1 cellular context compared by ENCODE assay signal in the genomic region with DNA sequence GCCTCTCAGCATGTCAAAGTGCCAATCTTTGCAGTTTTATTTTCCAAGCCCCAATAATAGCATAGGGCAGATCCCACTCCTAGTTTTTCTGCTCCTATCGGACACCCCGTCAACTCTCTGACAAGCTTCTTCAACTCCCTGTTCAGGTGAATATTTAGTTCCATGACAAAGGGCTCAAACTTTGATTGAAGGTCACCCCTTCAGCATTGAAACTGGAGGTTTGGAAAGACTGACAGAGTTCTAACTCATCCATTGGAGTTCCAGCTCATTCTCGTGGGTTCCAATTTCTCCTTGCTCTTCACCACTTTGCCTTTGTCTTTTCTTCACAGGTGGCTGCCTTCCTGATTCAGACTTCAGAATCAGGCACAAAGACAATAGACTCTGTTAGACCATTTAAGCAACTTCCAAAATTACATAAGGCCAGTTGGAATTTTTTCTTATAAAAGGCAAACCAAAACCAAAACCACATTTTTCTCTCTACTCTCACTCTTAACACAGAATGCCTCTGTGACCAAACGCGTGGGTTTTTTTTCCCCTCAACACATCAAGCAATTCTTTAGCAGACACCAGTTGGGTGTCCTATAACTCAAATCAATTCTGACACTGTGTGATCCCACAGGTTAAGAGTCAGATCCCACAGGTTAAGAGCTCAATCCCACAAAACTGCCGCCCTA.
TF ChIP-seq lines count a peak whose summit lies in the region.

No MANE protein-coding gene starts in this region.

TF ChIP-seq in H1, 55 proteins besides CTCF, POLR2A, EP300 and RAD21:
- TF ChIP-seq EGR1 (IDR thresholded peaks at IDR 0.05; ENCODE audit: borderline replicate concordance, low read depth, low read length) (no peak), RBBP5 (IDR thresholded peaks at IDR 0.05; ENCODE audit: borderline replicate concordance, low read depth, low read length) (no peak), GABPA (IDR thresholded peaks at IDR 0.05; ENCODE audit: borderline replicate concordance, insufficient read depth, low read length) (no peak), KDM4A (IDR thresholded peaks at IDR 0.05; ENCODE audit: low read depth, low read length, severe bottlenecking) (no peak), SIX5 (IDR thresholded peaks at IDR 0.05; ENCODE audit: low read depth, low read length) (no peak), BRCA1 (IDR thresholded peaks at IDR 0.05; ENCODE audit: low read depth, low read length) (no peak), MAFK (IDR thresholded peaks at IDR 0.05; ENCODE audit: low read depth, low read length) (no peak), CHD1 (IDR thresholded peaks at IDR 0.05; ENCODE audit: low read depth, low read length) (no peak), JUND (IDR thresholded peaks at IDR 0.05; ENCODE audit: low read length) (no peak), TAF1 (IDR thresholded peaks at IDR 0.05; ENCODE audit: low read depth, low read length) (no peak), SP2 (IDR thresholded peaks at IDR 0.05; ENCODE audit: low read length) (no peak), KDM5A (IDR thresholded peaks at IDR 0.05; ENCODE audit: low read length) (no peak), RFX5 (IDR thresholded peaks at IDR 0.05; ENCODE audit: borderline replicate concordance, low read depth, low read length) (no peak), JUN (IDR thresholded peaks at IDR 0.05; ENCODE audit: low read depth, low read length) (no peak), ZNF274 (IDR thresholded peaks at IDR 0.05; ENCODE audit: borderline replicate concordance, extremely low read depth, low read length) (no peak), NANOG (IDR thresholded peaks at IDR 0.05; ENCODE audit: insufficient read depth, low read depth, low read length, poor library complexity, severe bottlenecking) (no peak)
- TF ChIP-seq, protein P1, sequence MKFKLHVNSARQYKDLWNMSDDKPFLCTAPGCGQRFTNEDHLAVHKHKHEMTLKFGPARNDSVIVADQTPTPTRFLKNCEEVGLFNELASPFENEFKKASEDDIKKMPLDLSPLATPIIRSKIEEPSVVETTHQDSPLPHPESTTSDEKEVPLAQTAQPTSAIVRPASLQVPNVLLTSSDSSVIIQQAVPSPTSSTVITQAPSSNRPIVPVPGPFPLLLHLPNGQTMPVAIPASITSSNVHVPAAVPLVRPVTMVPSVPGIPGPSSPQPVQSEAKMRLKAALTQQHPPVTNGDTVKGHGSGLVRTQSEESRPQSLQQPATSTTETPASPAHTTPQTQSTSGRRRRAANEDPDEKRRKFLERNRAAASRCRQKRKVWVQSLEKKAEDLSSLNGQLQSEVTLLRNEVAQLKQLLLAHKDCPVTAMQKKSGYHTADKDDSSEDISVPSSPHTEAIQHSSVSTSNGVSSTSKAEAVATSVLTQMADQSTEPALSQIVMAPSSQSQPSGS (IDR thresholded peaks at IDR 0.05; ENCODE audit: low read length), result no peak
- TF ChIP-seq, protein P2, sequence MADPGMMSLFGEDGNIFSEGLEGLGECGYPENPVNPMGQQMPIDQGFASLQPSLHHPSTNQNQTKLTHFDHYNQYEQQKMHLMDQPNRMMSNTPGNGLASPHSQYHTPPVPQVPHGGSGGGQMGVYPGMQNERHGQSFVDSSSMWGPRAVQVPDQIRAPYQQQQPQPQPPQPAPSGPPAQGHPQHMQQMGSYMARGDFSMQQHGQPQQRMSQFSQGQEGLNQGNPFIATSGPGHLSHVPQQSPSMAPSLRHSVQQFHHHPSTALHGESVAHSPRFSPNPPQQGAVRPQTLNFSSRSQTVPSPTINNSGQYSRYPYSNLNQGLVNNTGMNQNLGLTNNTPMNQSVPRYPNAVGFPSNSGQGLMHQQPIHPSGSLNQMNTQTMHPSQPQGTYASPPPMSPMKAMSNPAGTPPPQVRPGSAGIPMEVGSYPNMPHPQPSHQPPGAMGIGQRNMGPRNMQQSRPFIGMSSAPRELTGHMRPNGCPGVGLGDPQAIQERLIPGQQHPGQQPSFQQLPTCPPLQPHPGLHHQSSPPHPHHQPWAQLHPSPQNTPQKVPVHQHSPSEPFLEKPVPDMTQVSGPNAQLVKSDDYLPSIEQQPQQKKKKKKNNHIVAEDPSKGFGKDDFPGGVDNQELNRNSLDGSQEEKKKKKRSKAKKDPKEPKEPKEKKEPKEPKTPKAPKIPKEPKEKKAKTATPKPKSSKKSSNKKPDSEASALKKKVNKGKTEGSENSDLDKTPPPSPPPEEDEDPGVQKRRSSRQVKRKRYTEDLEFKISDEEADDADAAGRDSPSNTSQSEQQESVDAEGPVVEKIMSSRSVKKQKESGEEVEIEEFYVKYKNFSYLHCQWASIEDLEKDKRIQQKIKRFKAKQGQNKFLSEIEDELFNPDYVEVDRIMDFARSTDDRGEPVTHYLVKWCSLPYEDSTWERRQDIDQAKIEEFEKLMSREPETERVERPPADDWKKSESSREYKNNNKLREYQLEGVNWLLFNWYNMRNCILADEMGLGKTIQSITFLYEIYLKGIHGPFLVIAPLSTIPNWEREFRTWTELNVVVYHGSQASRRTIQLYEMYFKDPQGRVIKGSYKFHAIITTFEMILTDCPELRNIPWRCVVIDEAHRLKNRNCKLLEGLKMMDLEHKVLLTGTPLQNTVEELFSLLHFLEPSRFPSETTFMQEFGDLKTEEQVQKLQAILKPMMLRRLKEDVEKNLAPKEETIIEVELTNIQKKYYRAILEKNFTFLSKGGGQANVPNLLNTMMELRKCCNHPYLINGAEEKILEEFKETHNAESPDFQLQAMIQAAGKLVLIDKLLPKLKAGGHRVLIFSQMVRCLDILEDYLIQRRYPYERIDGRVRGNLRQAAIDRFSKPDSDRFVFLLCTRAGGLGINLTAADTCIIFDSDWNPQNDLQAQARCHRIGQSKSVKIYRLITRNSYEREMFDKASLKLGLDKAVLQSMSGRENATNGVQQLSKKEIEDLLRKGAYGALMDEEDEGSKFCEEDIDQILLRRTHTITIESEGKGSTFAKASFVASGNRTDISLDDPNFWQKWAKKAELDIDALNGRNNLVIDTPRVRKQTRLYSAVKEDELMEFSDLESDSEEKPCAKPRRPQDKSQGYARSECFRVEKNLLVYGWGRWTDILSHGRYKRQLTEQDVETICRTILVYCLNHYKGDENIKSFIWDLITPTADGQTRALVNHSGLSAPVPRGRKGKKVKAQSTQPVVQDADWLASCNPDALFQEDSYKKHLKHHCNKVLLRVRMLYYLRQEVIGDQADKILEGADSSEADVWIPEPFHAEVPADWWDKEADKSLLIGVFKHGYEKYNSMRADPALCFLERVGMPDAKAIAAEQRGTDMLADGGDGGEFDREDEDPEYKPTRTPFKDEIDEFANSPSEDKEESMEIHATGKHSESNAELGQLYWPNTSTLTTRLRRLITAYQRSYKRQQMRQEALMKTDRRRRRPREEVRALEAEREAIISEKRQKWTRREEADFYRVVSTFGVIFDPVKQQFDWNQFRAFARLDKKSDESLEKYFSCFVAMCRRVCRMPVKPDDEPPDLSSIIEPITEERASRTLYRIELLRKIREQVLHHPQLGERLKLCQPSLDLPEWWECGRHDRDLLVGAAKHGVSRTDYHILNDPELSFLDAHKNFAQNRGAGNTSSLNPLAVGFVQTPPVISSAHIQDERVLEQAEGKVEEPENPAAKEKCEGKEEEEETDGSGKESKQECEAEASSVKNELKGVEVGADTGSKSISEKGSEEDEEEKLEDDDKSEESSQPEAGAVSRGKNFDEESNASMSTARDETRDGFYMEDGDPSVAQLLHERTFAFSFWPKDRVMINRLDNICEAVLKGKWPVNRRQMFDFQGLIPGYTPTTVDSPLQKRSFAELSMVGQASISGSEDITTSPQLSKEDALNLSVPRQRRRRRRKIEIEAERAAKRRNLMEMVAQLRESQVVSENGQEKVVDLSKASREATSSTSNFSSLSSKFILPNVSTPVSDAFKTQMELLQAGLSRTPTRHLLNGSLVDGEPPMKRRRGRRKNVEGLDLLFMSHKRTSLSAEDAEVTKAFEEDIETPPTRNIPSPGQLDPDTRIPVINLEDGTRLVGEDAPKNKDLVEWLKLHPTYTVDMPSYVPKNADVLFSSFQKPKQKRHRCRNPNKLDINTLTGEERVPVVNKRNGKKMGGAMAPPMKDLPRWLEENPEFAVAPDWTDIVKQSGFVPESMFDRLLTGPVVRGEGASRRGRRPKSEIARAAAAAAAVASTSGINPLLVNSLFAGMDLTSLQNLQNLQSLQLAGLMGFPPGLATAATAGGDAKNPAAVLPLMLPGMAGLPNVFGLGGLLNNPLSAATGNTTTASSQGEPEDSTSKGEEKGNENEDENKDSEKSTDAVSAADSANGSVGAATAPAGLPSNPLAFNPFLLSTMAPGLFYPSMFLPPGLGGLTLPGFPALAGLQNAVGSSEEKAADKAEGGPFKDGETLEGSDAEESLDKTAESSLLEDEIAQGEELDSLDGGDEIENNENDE (IDR thresholded peaks at IDR 0.05; ENCODE audit: insufficient replicate concordance, low read length), result no peak
